ENCODE assay signal across 8 cellular contexts in the genomic region with DNA sequence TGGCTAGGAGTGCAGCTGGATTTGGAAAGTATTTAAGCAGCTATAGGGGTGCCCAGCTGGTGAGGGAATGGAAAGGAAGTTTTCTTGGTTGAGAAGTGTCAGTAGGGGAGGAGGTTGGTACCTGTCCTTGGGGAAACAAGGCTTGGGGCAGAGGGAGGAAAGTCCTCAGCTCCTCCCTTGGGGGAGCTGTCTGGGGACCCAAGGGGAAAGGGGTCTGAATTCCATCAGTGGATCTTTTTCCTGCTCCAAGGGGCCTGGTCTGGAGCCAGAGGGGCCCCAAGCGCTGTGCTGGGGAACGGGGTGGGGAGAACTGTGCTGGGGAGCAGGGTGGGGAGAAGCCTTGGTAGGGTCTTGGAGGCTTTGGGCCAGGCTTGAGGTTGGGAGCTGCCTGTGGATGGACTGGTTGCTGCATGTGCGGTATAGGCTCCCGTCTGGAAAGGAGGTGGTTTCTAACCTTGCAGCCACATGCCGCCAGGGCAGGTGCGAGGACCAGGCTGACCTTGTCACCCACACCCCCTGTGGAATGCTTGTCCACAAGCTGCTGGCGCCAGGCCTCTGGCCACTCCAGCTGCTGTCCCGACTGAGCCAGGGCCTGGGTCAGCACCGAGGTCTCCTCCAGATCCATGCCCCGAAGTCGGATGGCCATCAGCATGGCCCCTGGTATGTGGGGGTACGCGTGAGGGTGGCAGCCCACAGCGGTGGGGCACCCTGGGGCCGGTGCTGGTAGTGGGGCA. TPM values are rescaled to one million over a fixed set of nuclear protein-coding genes. Genes with fewer than 3 reads are reported as not detected.
DNase-seq lines count a peak whose midpoint lies in the region; ATAC-seq and TF ChIP-seq lines count a peak whose summit lies in the region.

No MANE protein-coding gene starts in this region.

- no peak for ATAC-seq in activated CD8-positive, alpha-beta memory T cell treated with anti-CD3 and anti-CD28 coated beads, Interleukin-2, amount 10 ng/mL, durations not matched to agents 7 days and 5 days
- ATAC-seq in activated T-cell treated with anti-CD3 and anti-CD28 coated beads, Interleukin-2, amount 50 U/mL, for 72 hours (replicated peaks in 1 of 2), result no peak
- no peak for ATAC-seq in left lung

- H3K36me3 ChIP-seq in left lung, result peaks cover 0 to 25% of the 10 kb centered on the region in 2 donors
- peaks cover 4% of the 10 kb centered on the region for H3K36me3 ChIP-seq in suprapubic skin

- H3K4me3 Mint-ChIP-seq in activated CD8-positive, alpha-beta memory T cell treated with anti-CD3 and anti-CD28 coated beads, Interleukin-2, amount 10 ng/mL, durations not matched to agents 7 days and 5 days, result peak overlapping the region; percentile 80
- H3K4me3 Mint-ChIP-seq in activated T-cell treated with anti-CD3 and anti-CD28 coated beads, Interleukin-2, amount 50 U/mL, for 72 hours, result peak overlapping the region; percentile 90 to 96

- no peak for TF ChIP-seq EP300 in suprapubic skin (IDR thresholded peaks at IDR 0.05)

- no peak for DNase-seq in activated CD8-positive, alpha-beta memory T cell treated with anti-CD3 and anti-CD28 coated beads, Interleukin-2, amount 10 ng/mL, durations not matched to agents 7 days and 5 days
- DNase-seq in activated CD8-positive, alpha-beta memory T cell treated with anti-CD3 and anti-CD28 coated beads, Interleukin-2, amount 50 U/mL, for 48 hours, result no peak
- DNase-seq in activated T-cell treated with anti-CD3 and anti-CD28 coated beads, Interleukin-2, amount 50 U/mL, for 72 hours, result no peak
- DNase-seq in left lung (peak; percentile 55 to 83), suprapubic skin (ENCODE audit: low spot score in 2 of 2) (peak in 1 of 2 donors; percentile 80), HCEC 1CT (no peak), kidney tubule cell (ENCODE audit: low spot score) (no peak), SIG-M5 treated with dmso at 0.1 percent for 504 hours (lab: John Stamatoyannopoulos, UW; ENCODE audit: unreplicated experiment) (no peak)

- intact Hi-C loops in left lung (cut with DNase I), result no loop called here

- H3K4me3 ChIP-seq in left lung (peak overlapping the region; percentile 71 to 85), suprapubic skin (peak overlapping the region; percentile 81)

- CTCF ChIA-PET in activated CD8-positive, alpha-beta memory T cell treated with anti-CD3 and anti-CD28 coated beads, Interleukin-2, amount 10 ng/mL, durations not matched to agents 7 days and 5 days (lab: Charles Lee), result interaction anchor here (1.2 to 7.1 kb wide), 7 partner anchors 11 to 187 kb away, joined by 3 to 69 read pairs (median 29); partner anchors contain the start of genes KLHDC7B and SYCE3

- peaks cover 18 to 63% of the 10 kb centered on the region in 2 donors for H3K4me1 ChIP-seq in left lung
- peaks cover 82% of the 10 kb centered on the region for H3K4me1 ChIP-seq in suprapubic skin

- 77% methylated on average over 8 of the region's 15 CpGs for WGBS in suprapubic skin

- peaks cover 15% of the 10 kb centered on the region for H3K36me3 Mint-ChIP-seq in activated CD8-positive, alpha-beta memory T cell treated with anti-CD3 and anti-CD28 coated beads, Interleukin-2, amount 10 ng/mL, durations not matched to agents 7 days and 5 days
- peaks cover 13 to 18% of the 10 kb centered on the region in 2 donors for H3K36me3 Mint-ChIP-seq in activated T-cell treated with anti-CD3 and anti-CD28 coated beads, Interleukin-2, amount 50 U/mL, for 72 hours (ENCODE audit: insufficient read depth in 2 of 2)

- no peak for TF ChIP-seq POLR2A in suprapubic skin (IDR thresholded peaks at IDR 0.05)

- H3K4me1 Mint-ChIP-seq in activated CD8-positive, alpha-beta memory T cell treated with anti-CD3 and anti-CD28 coated beads, Interleukin-2, amount 10 ng/mL, durations not matched to agents 7 days and 5 days, result peaks cover 49% of the 10 kb centered on the region
- H3K4me1 Mint-ChIP-seq in activated T-cell treated with anti-CD3 and anti-CD28 coated beads, Interleukin-2, amount 50 U/mL, for 72 hours (ENCODE audit: low read depth), result peaks cover 45% of the 10 kb centered on the region

- no peaks in the 10 kb centered on the region for H3K27me3 Mint-ChIP-seq in activated CD8-positive, alpha-beta memory T cell treated with anti-CD3 and anti-CD28 coated beads, Interleukin-2, amount 10 ng/mL, durations not matched to agents 7 days and 5 days
- no peaks in the 10 kb centered on the region for H3K27me3 Mint-ChIP-seq in activated T-cell treated with anti-CD3 and anti-CD28 coated beads, Interleukin-2, amount 50 U/mL, for 72 hours (ENCODE audit: low read depth)

- no peak for TF ChIP-seq CTCF in left lung (IDR thresholded peaks at IDR 0.05)
- TF ChIP-seq CTCF in suprapubic skin (IDR thresholded peaks at IDR 0.05), result no peak

- H3K27ac ChIP-seq in left lung (peak overlapping the region; percentile 99), suprapubic skin (peak overlapping the region; percentile 93)

- peak overlapping the region; percentile 94 for H3K27ac Mint-ChIP-seq in activated CD8-positive, alpha-beta memory T cell treated with anti-CD3 and anti-CD28 coated beads, Interleukin-2, amount 10 ng/mL, durations not matched to agents 7 days and 5 days
- H3K27ac Mint-ChIP-seq in activated T-cell treated with anti-CD3 and anti-CD28 coated beads, Interleukin-2, amount 50 U/mL, for 72 hours, result peak overlapping the region; percentile 19

- no peaks in the 10 kb centered on the region for H3K9me3 Mint-ChIP-seq in activated CD8-positive, alpha-beta memory T cell treated with anti-CD3 and anti-CD28 coated beads, Interleukin-2, amount 10 ng/mL, durations not matched to agents 7 days and 5 days (ENCODE audit: low read depth)
- H3K9me3 Mint-ChIP-seq in activated T-cell treated with anti-CD3 and anti-CD28 coated beads, Interleukin-2, amount 50 U/mL, for 72 hours, result no peaks in the 10 kb centered on the region

- H3K9me3 ChIP-seq in left lung, result no peaks in the 10 kb centered on the region
- no peaks in the 10 kb centered on the region for H3K9me3 ChIP-seq in suprapubic skin

- H3K27me3 ChIP-seq in left lung (no peaks in the 10 kb centered on the region), suprapubic skin (no peaks in the 10 kb centered on the region)

RNA-seq across cellular contexts. Expression of gene TYMP, which starts 1.0 kb away (rescaled TPM):
- total RNA-seq in activated CD8-positive, alpha-beta memory T cell treated with anti-CD3 and anti-CD28 coated beads, Interleukin-2, amount 10 ng/mL, durations not matched to agents 7 days and 5 days, result 100 to 1,000 TPM in 1 of 2 experiments, 10 to 100 TPM in 1; 93.1 to 108 TPM
- total RNA-seq in activated T-cell treated with anti-CD3 and anti-CD28 coated beads, Interleukin-2, amount 50 U/mL, for 72 hours, result 100 to 1,000 TPM in 1 of 2 donors, 10 to 100 TPM in 1; 71.5 to 101 TPM
- 100 to 1,000 TPM; 130 to 256 TPM for total RNA-seq in left lung
- total RNA-seq in suprapubic skin, result 10 to 100 TPM; 23.6 to 46.9 (median 30.8) TPM

RNA-seq across cellular contexts. Expression of gene SCO2, which starts 3.5 kb away (rescaled TPM):
- 10 to 100 TPM in 1 of 2 experiments, 1 to 10 TPM in 1; 9.1 to 11.6 TPM for total RNA-seq in activated CD8-positive, alpha-beta memory T cell treated with anti-CD3 and anti-CD28 coated beads, Interleukin-2, amount 10 ng/mL, durations not matched to agents 7 days and 5 days
- 1 to 10 TPM; 8.3 to 8.5 TPM for total RNA-seq in activated T-cell treated with anti-CD3 and anti-CD28 coated beads, Interleukin-2, amount 50 U/mL, for 72 hours
- total RNA-seq in left lung (1 to 10 TPM; 2.3 to 3.1 TPM), suprapubic skin (1 to 10 TPM in 3 of 4 donors, not detected in 1; 1.7 to 7.9 (median 4.7) TPM)

RNA-seq across cellular contexts. Expression of gene KLHDC7B, which starts 16.9 kb away (rescaled TPM):
- total RNA-seq in activated CD8-positive, alpha-beta memory T cell treated with anti-CD3 and anti-CD28 coated beads, Interleukin-2, amount 10 ng/mL, durations not matched to agents 7 days and 5 days, result 10 to 100 TPM; 10.2 to 12.0 TPM
- 10 to 100 TPM; 45.5 to 49.1 TPM for total RNA-seq in activated T-cell treated with anti-CD3 and anti-CD28 coated beads, Interleukin-2, amount 50 U/mL, for 72 hours
- total RNA-seq in left lung (under 1 TPM; 0.29 to 0.73 TPM), suprapubic skin (under 1 TPM in 1 of 4 donors, not detected in 3; 0.26 TPM)

RNA-seq across cellular contexts. Expression of gene NCAPH2, which starts 20.8 kb away (rescaled TPM):
- 100 to 1,000 TPM; 136 to 181 TPM for total RNA-seq in activated CD8-positive, alpha-beta memory T cell treated with anti-CD3 and anti-CD28 coated beads, Interleukin-2, amount 10 ng/mL, durations not matched to agents 7 days and 5 days
- total RNA-seq in activated T-cell treated with anti-CD3 and anti-CD28 coated beads, Interleukin-2, amount 50 U/mL, for 72 hours, result 100 to 1,000 TPM; 120 to 141 TPM
- 10 to 100 TPM; 45.5 to 50.1 TPM for total RNA-seq in left lung
- 10 to 100 TPM; 39.6 to 51.9 (median 50.0) TPM for total RNA-seq in suprapubic skin

RNA-seq across cellular contexts. Expression of gene LMF2, which starts 21.3 kb away (rescaled TPM):
- 100 to 1,000 TPM in 1 of 2 experiments, 10 to 100 TPM in 1; 98.6 to 138 TPM for total RNA-seq in activated CD8-positive, alpha-beta memory T cell treated with anti-CD3 and anti-CD28 coated beads, Interleukin-2, amount 10 ng/mL, durations not matched to agents 7 days and 5 days
- total RNA-seq in activated T-cell treated with anti-CD3 and anti-CD28 coated beads, Interleukin-2, amount 50 U/mL, for 72 hours, result 10 to 100 TPM; 64.8 to 64.9 TPM
- 10 to 100 TPM; 73.1 to 76.4 TPM for total RNA-seq in left lung
- total RNA-seq in suprapubic skin, result 10 to 100 TPM; 28.9 to 65.6 (median 44.7) TPM

Comparison
In these comparisons a context has a peak if more than half of its experiments do, and no peak if none do; other contexts are left out.
1. DNase-seq: peak in left lung (2 of 2); none in activated CD8-positive, alpha-beta memory T cell treated with anti-CD3 and anti-CD28 coated beads, Interleukin-2, amount 10 ng/mL, durations not matched to agents 7 days and 5 days (single experiment), activated CD8-positive, alpha-beta memory T cell treated with anti-CD3 and anti-CD28 coated beads, Interleukin-2, amount 50 U/mL, for 48 hours (single experiment), activated T-cell treated with anti-CD3 and anti-CD28 coated beads, Interleukin-2, amount 50 U/mL, for 72 hours (0 of 2), HCEC 1CT (single experiment), kidney tubule cell (single experiment) and SIG-M5 treated with dmso at 0.1 percent for 504 hours (single experiment).
2. RNA of gene KLHDC7B, which starts 16.9 kb away (total RNA-seq): 45.5 to 49.1 TPM in activated T-cell treated with anti-CD3 and anti-CD28 coated beads, Interleukin-2, amount 50 U/mL, for 72 hours and 10.2 to 12.0 TPM in activated CD8-positive, alpha-beta memory T cell treated with anti-CD3 and anti-CD28 coated beads, Interleukin-2, amount 10 ng/mL, durations not matched to agents 7 days and 5 days; 0.29 to 0.73 TPM in left lung and 0.26 TPM in suprapubic skin; every median in the first group is over 4 times any median in the second.